1 cellular context compared by ENCODE assay signal in the genomic region with DNA sequence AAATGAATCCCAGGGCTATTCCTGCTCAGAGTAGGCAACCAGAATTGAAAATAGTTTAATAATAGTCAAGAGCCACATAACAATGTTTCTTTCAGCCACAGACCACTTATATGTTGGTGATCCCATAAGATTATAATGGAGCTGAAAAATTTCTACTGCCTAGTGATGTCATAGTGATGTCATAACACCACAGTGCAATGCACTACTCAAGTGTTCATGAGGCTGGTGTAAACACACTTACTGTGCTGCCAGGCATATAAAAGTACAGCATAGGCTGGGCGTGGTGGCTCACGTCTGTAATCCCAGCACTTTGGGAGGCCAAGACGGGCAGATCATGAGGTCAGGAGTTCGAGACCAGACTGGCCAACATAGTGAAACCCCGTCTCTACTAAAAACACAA. TPM values are rescaled to one million over a fixed set of nuclear protein-coding genes. Genes with fewer than 3 reads are reported as not detected.
"Had no signal": no experiment of that assay in that cellular context is flagged by ENCODE, and none has a peak within 500 bp of the region (broad histone marks: within the 10 kb centered on the region; RNA-seq: fewer than 3 reads in every experiment).

No MANE protein-coding gene starts in this region.

RNA-seq across cellular contexts. Expression of a gene that starts 15.1 kb away (rescaled TPM):
- polyA plus RNA-seq: neural cell had no signal
